ENCODE assay signal across 17 cellular contexts in genomic region chr22:29539105-29539504, GRCh38. TPM values are rescaled to one million over a fixed set of nuclear protein-coding genes. Genes with fewer than 3 reads are reported as not detected.
"Had no signal": no experiment of that assay in that cellular context is flagged by ENCODE, and none has a peak within 500 bp of the region (broad histone marks: within the 10 kb centered on the region; RNA-seq: fewer than 3 reads in every experiment).

No MANE protein-coding gene starts in this region.

- H3K27me3 ChIP-seq: cardiac muscle cell, colonic mucosa, SJSA1, tibial artery had no signal

- H3K9me3 Mint-ChIP-seq: activated T-helper 1 cell treated with anti-CD3 and anti-CD28 coated beads, Interleukin-12 subunit alpha, Interleukin-12 subunit beta, Interleukin-2, Interleukin-4 antibody, amounts not matched to agents 30 ng/mL and 10 ng/mL and 1 ng/mL, durations not matched to agents 14 hours and 24 hours and 36 hours; immature natural killer cell; naive B cell had no signal

- H3K79me2 ChIP-seq: parathyroid adenoma had no signal

- H3K9ac ChIP-seq: parathyroid adenoma had no signal

- H3K27me3 Mint-ChIP-seq: naive B cell; stimulated activated memory B cell treated with anti-CD40 and anti-IgM and Interleukin-4, amounts not matched to agents 10 μg/mL and 1 μg/mL and 100 μg/mL, for 72 hours had no signal

- FAIRE-seq: frontal cortex, urothelium cell line had no signal

- H3K9me3 ChIP-seq: colonic mucosa, lower lobe of right lung, SJSA1, tibial artery had no signal

- H3K4me1 ChIP-seq: colonic mucosa, lower lobe of right lung, parathyroid adenoma, SJSA1, tibial artery had no signal

- DNase-seq: activated CD8-positive, alpha-beta memory T cell treated with anti-CD3 and anti-CD28 coated beads for 24 hours; activated naive CD4-positive, alpha-beta T cell treated with anti-CD3 and anti-CD28 coated beads, Interleukin-2, amount 50 U/mL, for 16 hours; colonic mucosa; effector CD4-positive, alpha-beta T cell; head of caudate nucleus; immature natural killer cell; lower lobe of right lung; naive B cell; tibial artery had no signal

- H3K4me3 Mint-ChIP-seq: activated T-helper 1 cell treated with anti-CD3 and anti-CD28 coated beads, Interleukin-12 subunit alpha, Interleukin-12 subunit beta, Interleukin-2, Interleukin-4 antibody, amounts not matched to agents 30 ng/mL and 10 ng/mL and 1 ng/mL, durations not matched to agents 14 hours and 24 hours and 36 hours; immature natural killer cell; naive B cell; stimulated activated memory B cell treated with anti-CD40 and anti-IgM and Interleukin-4, amounts not matched to agents 10 μg/mL and 1 μg/mL and 100 μg/mL, for 72 hours had no signal

- H3K27ac ChIP-seq: cardiac muscle cell, colonic mucosa, lower lobe of right lung, parathyroid adenoma, SJSA1, tibial artery, VCaP had no signal

- ATAC-seq: lower lobe of right lung; stimulated activated memory B cell treated with anti-CD40 and anti-IgM and Interleukin-4, amounts not matched to agents 10 μg/mL and 1 μg/mL and 100 μg/mL, for 72 hours had no signal

- H3K4me3 ChIP-seq: cardiac muscle cell, colonic mucosa, lower lobe of right lung, SJSA1, tibial artery had no signal

- H3K27ac Mint-ChIP-seq: activated T-helper 1 cell treated with anti-CD3 and anti-CD28 coated beads, Interleukin-12 subunit alpha, Interleukin-12 subunit beta, Interleukin-2, Interleukin-4 antibody, amounts not matched to agents 30 ng/mL and 10 ng/mL and 1 ng/mL, durations not matched to agents 14 hours and 24 hours and 36 hours; immature natural killer cell; stimulated activated memory B cell treated with anti-CD40 and anti-IgM and Interleukin-4, amounts not matched to agents 10 μg/mL and 1 μg/mL and 100 μg/mL, for 72 hours had no signal

- H3K4me1 Mint-ChIP-seq: immature natural killer cell had no signal

- H2AFZ ChIP-seq: parathyroid adenoma had no signal

RNA-seq across cellular contexts. Expression of gene NEFH, which starts 59.1 kb away (rescaled TPM):
- total RNA-seq: SJSA1 had no signal
